12 cellular contexts compared by ENCODE assay signal in the genomic region with DNA sequence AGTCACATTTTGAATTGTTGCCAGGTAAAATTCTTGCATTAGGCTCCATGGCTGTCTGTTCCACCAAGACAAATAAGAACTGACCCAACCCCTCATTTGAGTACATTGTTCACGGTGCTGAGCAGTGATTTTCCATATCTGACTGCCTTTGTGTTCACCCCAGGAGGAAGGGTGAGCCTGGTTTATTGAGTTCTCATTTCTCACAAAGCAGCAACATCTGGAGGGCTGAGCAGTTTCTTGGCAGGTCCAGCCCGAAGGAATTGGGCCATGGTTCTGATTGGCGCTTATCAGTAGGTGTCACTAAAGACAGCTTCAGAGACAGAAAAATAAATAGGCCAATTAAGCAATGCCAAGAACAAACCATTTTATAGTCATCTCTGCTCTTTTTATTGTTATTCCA.
"Had no signal": no experiment of that assay in that cellular context is flagged by ENCODE, and none has a peak within 500 bp of the region (broad histone marks: within the 10 kb centered on the region; RNA-seq: fewer than 3 reads in every experiment).

No MANE protein-coding gene starts in this region.

- H3K4me1 ChIP-seq: pancreas, SJSA1, transverse colon had no signal

- H3K4me1 Mint-ChIP-seq: activated CD4-positive, alpha-beta memory T cell treated with anti-CD3 and anti-CD28 coated beads, Interleukin-2, amount 10 ng/mL, durations not matched to agents 7 days and 5 days; activated naive CD8-positive, alpha-beta T cell treated with anti-CD3 and anti-CD28 coated beads for 36 hours; neural crest cell; stimulated activated effector memory CD8-positive, alpha-beta T cell treated with anti-CD3 and anti-CD28 coated beads, Interleukin-12 subunit alpha, Interleukin-12 subunit beta, amount 100 ng/mL, for 72 hours had no signal

- H3K27ac ChIP-seq: pancreas, SJSA1, transverse colon had no signal

- H3K36me3 ChIP-seq: pancreas, SJSA1, transverse colon had no signal

- H3K4me3 ChIP-seq: pancreas, SJSA1, transverse colon had no signal

- H3K36me3 Mint-ChIP-seq: activated naive CD8-positive, alpha-beta T cell treated with anti-CD3 and anti-CD28 coated beads for 36 hours; stimulated activated effector memory CD8-positive, alpha-beta T cell treated with anti-CD3 and anti-CD28 coated beads, Interleukin-12 subunit alpha, Interleukin-12 subunit beta, amount 100 ng/mL, for 72 hours had no signal

- H3K27me3 Mint-ChIP-seq: activated CD4-positive, alpha-beta memory T cell treated with anti-CD3 and anti-CD28 coated beads, Interleukin-2, amount 10 ng/mL, durations not matched to agents 7 days and 5 days; activated naive CD8-positive, alpha-beta T cell treated with anti-CD3 and anti-CD28 coated beads for 36 hours had no signal

- H3K27ac Mint-ChIP-seq: activated CD4-positive, alpha-beta memory T cell treated with anti-CD3 and anti-CD28 coated beads, Interleukin-2, amount 10 ng/mL, durations not matched to agents 7 days and 5 days; activated naive CD8-positive, alpha-beta T cell treated with anti-CD3 and anti-CD28 coated beads for 36 hours; activated T-cell treated with anti-CD3 and anti-CD28 coated beads, Interleukin-2, amount 50 U/mL, for 72 hours; stimulated activated effector memory CD8-positive, alpha-beta T cell treated with anti-CD3 and anti-CD28 coated beads, Interleukin-12 subunit alpha, Interleukin-12 subunit beta, amount 100 ng/mL, for 72 hours had no signal

- H3K27me3 ChIP-seq: pancreas, SJSA1, transverse colon had no signal

- H3K9me3 ChIP-seq: pancreas, SJSA1, transverse colon had no signal

- ATAC-seq: activated T-cell treated with anti-CD3 and anti-CD28 coated beads, Interleukin-2, amount 50 U/mL, for 72 hours; pancreas; stimulated activated effector memory CD8-positive, alpha-beta T cell treated with anti-CD3 and anti-CD28 coated beads, Interleukin-12 subunit alpha, Interleukin-12 subunit beta, amount 100 ng/mL, for 72 hours had no signal

- DNase-seq: activated CD4-positive, alpha-beta memory T cell treated with anti-CD3 and anti-CD28 coated beads, Interleukin-2, amount 10 ng/mL, durations not matched to agents 7 days and 5 days; activated CD8-positive, alpha-beta memory T cell treated with anti-CD3 and anti-CD28 coated beads, Interleukin-2, amount 50 U/mL, for 4 hours; activated gamma-delta T cell treated with Interleukin-2 at 50 U/mL for 16 hours; activated naive CD8-positive, alpha-beta T cell treated with anti-CD3 and anti-CD28 coated beads for 36 hours; activated T-cell treated with anti-CD3 and anti-CD28 coated beads, Interleukin-2, amount 50 U/mL, for 72 hours; glutamatergic neuron; pancreas; SW 1271; transverse colon had no signal

- H3K4me3 Mint-ChIP-seq: activated CD4-positive, alpha-beta memory T cell treated with anti-CD3 and anti-CD28 coated beads, Interleukin-2, amount 10 ng/mL, durations not matched to agents 7 days and 5 days; activated naive CD8-positive, alpha-beta T cell treated with anti-CD3 and anti-CD28 coated beads for 36 hours; activated T-cell treated with anti-CD3 and anti-CD28 coated beads, Interleukin-2, amount 50 U/mL, for 72 hours; neural crest cell; stimulated activated effector memory CD8-positive, alpha-beta T cell treated with anti-CD3 and anti-CD28 coated beads, Interleukin-12 subunit alpha, Interleukin-12 subunit beta, amount 100 ng/mL, for 72 hours had no signal
